Comparison of ENCODE assay signal across 15 cellular contexts in genomic region chr13:113941571-113942191, GRCh38. TPM values are rescaled to one million over a fixed set of nuclear protein-coding genes. Genes with fewer than 3 reads are reported as not detected.
DNase-seq lines count a peak whose midpoint lies in the region; ATAC-seq and TF ChIP-seq lines count a peak whose summit lies in the region.
"Had no signal": no experiment of that assay in that cellular context is flagged by ENCODE, and none has a peak within 500 bp of the region (broad histone marks: within the 10 kb centered on the region; RNA-seq: fewer than 3 reads in every experiment).

No MANE protein-coding gene starts in this region.

- ATAC-seq in SK-N-SH treated with all-trans-retinoic acid at 6 μM for 48 hours (0 out of 3 replicates have a peak, but pooled peaks have one; percentile 18), GM18873 (IDR thresholded peaks at IDR 0.05; ENCODE audit: low FRiP score, unreplicated experiment) (no peak), omental fat pad (ENCODE audit: low FRiP score) (no peak)
- ATAC-seq: lower lobe of right lung had no signal

- TF ChIP-seq CTCF in foreskin fibroblast (IDR thresholded peaks at IDR 0.05; ENCODE audit: low read depth, low read length): no peak
- no peak for TF ChIP-seq CTCF in omental fat pad (IDR thresholded peaks at IDR 0.05)

- no peak overlapping the region for H3K4me3 ChIP-seq in foreskin fibroblast (ENCODE audit: low read depth in 1 of 2, low read length in 2 of 2)
- H3K4me3 ChIP-seq: BLaER1 treated with 17β-estradiol and CSF1 and Interleukin-3, amounts not matched to agents 10 nM and 100 nM; lower lobe of right lung had no signal

- DNase-seq in Daoy (ENCODE audit: low read depth) (peak; percentile 21), NCI-H1105 treated with DMSO at 0.1 percent for 48 hours (lab: John Stamatoyannopoulos, UW) (peak; percentile 93), foreskin fibroblast (peak; percentile 36 to 46), NCI-H2171 (lab: John Stamatoyannopoulos, UW) (no peak), omental fat pad (ENCODE audit: low spot score) (no peak), GF-D8 (lab: John Stamatoyannopoulos, UW) (no peak)
- DNase-seq: activated CD4-positive, alpha-beta memory T cell treated with anti-CD3 and anti-CD28 coated beads, Interleukin-2, amount 10 ng/mL, durations not matched to agents 7 days and 5 days; erythroblast; GDM1; lower lobe of right lung; NCI-H2029; T-helper 9 cell had no signal

TF ChIP-seq in SK-N-SH treated with all-trans-retinoic acid at 6 μM for 48 hours, 23 proteins besides CTCF, POLR2A, EP300 and RAD21:
- TF ChIP-seq ARNTL (CRISPR knock-in tag; IDR thresholded peaks at IDR 0.05; ENCODE audit: borderline replicate concordance, low read depth) (no peak), ZNF565 (CRISPR knock-in tag; conservative IDR thresholded peaks at IDR 0.05; ENCODE audit: low read depth) (no peak), RARB (CRISPR knock-in tag; IDR thresholded peaks at IDR 0.05) (no peak), ZC3H10 (CRISPR knock-in tag; IDR thresholded peaks at IDR 0.05) (no peak), ESRRG (CRISPR knock-in tag; IDR thresholded peaks at IDR 0.05) (no peak), SNAI2 (CRISPR knock-in tag; IDR thresholded peaks at IDR 0.05) (no peak), ZFP30 (CRISPR knock-in tag; IDR thresholded peaks at IDR 0.05) (no peak), TSHZ2 (CRISPR knock-in tag; IDR thresholded peaks at IDR 0.05) (no peak), GLIS3 (CRISPR knock-in tag; IDR thresholded peaks at IDR 0.05) (no peak), ZNF8 (CRISPR knock-in tag; IDR thresholded peaks at IDR 0.05) (no peak), BACH2 (CRISPR knock-in tag; IDR thresholded peaks at IDR 0.05; ENCODE audit: borderline replicate concordance) (no peak), CSDC2 (CRISPR knock-in tag; IDR thresholded peaks at IDR 0.05) (no peak), ZNF70 (CRISPR knock-in tag; IDR thresholded peaks at IDR 0.05) (no peak), PPARA (CRISPR knock-in tag; IDR thresholded peaks at IDR 0.05; ENCODE audit: borderline replicate concordance) (no peak), ISL1 (CRISPR knock-in tag; IDR thresholded peaks at IDR 0.05) (no peak), TOX (CRISPR knock-in tag; IDR thresholded peaks at IDR 0.05; ENCODE audit: borderline replicate concordance) (no peak)
- TF ChIP-seq, protein P1, sequence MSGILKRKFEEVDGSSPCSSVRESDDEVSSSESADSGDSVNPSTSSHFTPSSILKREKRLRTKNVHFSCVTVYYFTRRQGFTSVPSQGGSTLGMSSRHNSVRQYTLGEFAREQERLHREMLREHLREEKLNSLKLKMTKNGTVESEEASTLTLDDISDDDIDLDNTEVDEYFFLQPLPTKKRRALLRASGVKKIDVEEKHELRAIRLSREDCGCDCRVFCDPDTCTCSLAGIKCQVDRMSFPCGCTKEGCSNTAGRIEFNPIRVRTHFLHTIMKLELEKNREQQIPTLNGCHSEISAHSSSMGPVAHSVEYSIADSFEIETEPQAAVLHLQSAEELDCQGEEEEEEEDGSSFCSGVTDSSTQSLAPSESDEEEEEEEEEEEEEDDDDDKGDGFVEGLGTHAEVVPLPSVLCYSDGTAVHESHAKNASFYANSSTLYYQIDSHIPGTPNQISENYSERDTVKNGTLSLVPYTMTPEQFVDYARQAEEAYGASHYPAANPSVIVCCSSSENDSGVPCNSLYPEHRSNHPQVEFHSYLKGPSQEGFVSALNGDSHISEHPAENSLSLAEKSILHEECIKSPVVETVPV (CRISPR knock-in tag; IDR thresholded peaks at IDR 0.05): no peak
- TF ChIP-seq, protein P2, sequence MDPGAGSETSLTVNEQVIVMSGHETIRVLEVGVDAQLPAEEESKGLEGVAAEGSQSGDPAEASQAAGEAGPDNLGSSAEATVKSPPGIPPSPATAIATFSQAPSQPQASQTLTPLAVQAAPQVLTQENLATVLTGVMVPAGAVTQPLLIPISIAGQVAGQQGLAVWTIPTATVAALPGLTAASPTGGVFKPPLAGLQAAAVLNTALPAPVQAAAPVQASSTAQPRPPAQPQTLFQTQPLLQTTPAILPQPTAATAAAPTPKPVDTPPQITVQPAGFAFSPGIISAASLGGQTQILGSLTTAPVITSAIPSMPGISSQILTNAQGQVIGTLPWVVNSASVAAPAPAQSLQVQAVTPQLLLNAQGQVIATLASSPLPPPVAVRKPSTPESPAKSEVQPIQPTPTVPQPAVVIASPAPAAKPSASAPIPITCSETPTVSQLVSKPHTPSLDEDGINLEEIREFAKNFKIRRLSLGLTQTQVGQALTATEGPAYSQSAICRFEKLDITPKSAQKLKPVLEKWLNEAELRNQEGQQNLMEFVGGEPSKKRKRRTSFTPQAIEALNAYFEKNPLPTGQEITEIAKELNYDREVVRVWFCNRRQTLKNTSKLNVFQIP (CRISPR knock-in tag; IDR thresholded peaks at IDR 0.05; ENCODE audit: borderline replicate concordance, low read depth): no peak
- TF ChIP-seq, protein P3, sequence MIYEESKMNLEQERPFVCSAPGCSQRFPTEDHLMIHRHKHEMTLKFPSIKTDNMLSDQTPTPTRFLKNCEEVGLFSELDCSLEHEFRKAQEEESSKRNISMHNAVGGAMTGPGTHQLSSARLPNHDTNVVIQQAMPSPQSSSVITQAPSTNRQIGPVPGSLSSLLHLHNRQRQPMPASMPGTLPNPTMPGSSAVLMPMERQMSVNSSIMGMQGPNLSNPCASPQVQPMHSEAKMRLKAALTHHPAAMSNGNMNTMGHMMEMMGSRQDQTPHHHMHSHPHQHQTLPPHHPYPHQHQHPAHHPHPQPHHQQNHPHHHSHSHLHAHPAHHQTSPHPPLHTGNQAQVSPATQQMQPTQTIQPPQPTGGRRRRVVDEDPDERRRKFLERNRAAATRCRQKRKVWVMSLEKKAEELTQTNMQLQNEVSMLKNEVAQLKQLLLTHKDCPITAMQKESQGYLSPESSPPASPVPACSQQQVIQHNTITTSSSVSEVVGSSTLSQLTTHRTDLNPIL (CRISPR knock-in tag; IDR thresholded peaks at IDR 0.05; ENCODE audit: low read depth): no peak

RNA-seq across cellular contexts. Expression of gene C13orf46, which starts 32.2 kb away (rescaled TPM):
- total RNA-seq in Daoy (2014; rRNA removed; shearing (Covaris generic)): not detected in 2 replicates
- total RNA-seq in omental fat pad: 1 to 10 TPM in 2 of 4 donors, under 1 TPM in 2; 0.13 to 6.9 (median 1.6) TPM

Comparison
In these comparisons a context has a peak if more than half of its experiments do, and no peak if none do; other contexts are left out.
1. DNase-seq: peak in Daoy (single experiment), NCI-H1105 treated with DMSO at 0.1 percent for 48 hours (single experiment) and foreskin fibroblast (2 of 2); none in NCI-H2171 (single experiment), omental fat pad (single experiment) and GF-D8 (single experiment).